Comparison of ENCODE assay signal across 12 cellular contexts in the genomic region with DNA sequence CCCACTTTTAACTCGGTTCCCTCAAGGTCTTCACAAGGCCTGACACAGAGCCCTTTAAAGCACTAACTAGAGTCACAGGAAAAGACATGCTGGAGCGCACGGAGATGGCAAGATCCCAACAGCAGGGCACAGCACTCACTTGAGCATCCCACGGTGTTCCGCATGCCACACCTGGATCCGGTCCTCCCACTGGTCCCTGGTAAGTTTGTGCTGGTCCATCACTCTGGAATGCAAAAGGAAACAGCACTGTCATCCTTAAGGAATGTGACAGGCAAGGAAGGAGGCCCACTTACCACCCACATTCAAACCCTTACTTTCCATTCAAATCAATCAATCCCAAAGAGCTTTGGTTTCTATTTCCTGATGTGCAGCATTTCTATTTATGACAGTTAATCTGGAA. TPM values are rescaled to one million over a fixed set of nuclear protein-coding genes. Genes with fewer than 3 reads are reported as not detected.
DNase-seq lines count a peak whose midpoint lies in the region; ATAC-seq, FAIRE-seq and TF ChIP-seq lines count a peak whose summit lies in the region.
"Had no signal": no experiment of that assay in that cellular context is flagged by ENCODE, and none has a peak within 500 bp of the region (broad histone marks: within the 10 kb centered on the region; RNA-seq: fewer than 3 reads in every experiment).

No MANE protein-coding gene starts in this region.

- H3K4me1 Mint-ChIP-seq in activated CD4-positive, alpha-beta memory T cell treated with anti-CD3 and anti-CD28 coated beads, Interleukin-2, amount 10 ng/mL, durations not matched to agents 7 days and 5 days = peaks cover 34% of the 10 kb centered on the region

- no peak overlapping the region for H3K4me2 ChIP-seq in HepG2 (ENCODE audit: low read depth, low read length)

- no peak for TF ChIP-seq CTCF in HEK293 (tag by site-specific recombination; IDR thresholded peaks at IDR 0.05)
- no peak for TF ChIP-seq CTCF in kidney epithelial cell (IDR thresholded peaks at IDR 0.05; ENCODE audit: insufficient read depth, low read length, poor library complexity, severe bottlenecking)
- no peak for TF ChIP-seq CTCF in HepG2 (CRISPR knock-in tag; IDR thresholded peaks at IDR 0.05)

- no peaks in the 10 kb centered on the region for H3K27me3 Mint-ChIP-seq in activated CD4-positive, alpha-beta memory T cell treated with anti-CD3 and anti-CD28 coated beads, Interleukin-2, amount 10 ng/mL, durations not matched to agents 7 days and 5 days

- FAIRE-seq in HepG2 (lab: Jason Lieb, UNC) = no peak
- FAIRE-seq: GM12878 had no signal

- H3K4me1 ChIP-seq in HEK293 (ENCODE audit: control insufficient read depth, insufficient read depth, low read length) = no peaks in the 10 kb centered on the region
- H3K4me1 ChIP-seq in HepG2 (ENCODE audit: insufficient read depth, low read length) = peaks cover 6% of the 10 kb centered on the region

- POLR2A ChIA-PET in HEK293 (lab: Yijun Ruan, JAX) (interaction anchor here (0.6 to 1.0 kb wide), 2 partner anchors 9 to 77 kb away, joined by 3 to 6 read pairs; no protein-coding TSS in a partner anchor), HepG2 (lab: Yijun Ruan, JAX) (no interaction called here)
- POLR2A ChIA-PET in activated CD4-positive, alpha-beta memory T cell treated with anti-CD3 and anti-CD28 coated beads, Interleukin-2, amount 10 ng/mL, durations not matched to agents 7 days and 5 days (lab: Charles Lee) = no interaction called here

- ATAC-seq in HepG2 = no peak
- ATAC-seq: CD8-positive, alpha-beta T cell; GM12878 had no signal

- H3K36me3 ChIP-seq in HEK293 (ENCODE audit: control insufficient read depth in 2 of 2, insufficient read depth in 1 of 2, low read length in 2 of 2) (peaks cover 44 to 100% of the 10 kb centered on the region in 2 experiments), kidney epithelial cell (ENCODE audit: control insufficient read depth, insufficient read depth, low read length) (peaks cover 4% of the 10 kb centered on the region), HepG2 (replicated peaks in 1 of 2; ENCODE audit: control insufficient read depth in 1 of 2, insufficient read depth in 2 of 2, low read length in 2 of 2) (peaks cover 45 to 80% of the 10 kb centered on the region in 2 experiments)

- H3K27me3 ChIP-seq in kidney epithelial cell (ENCODE audit: control insufficient read depth, insufficient read depth, low read length) = no peaks in the 10 kb centered on the region
- no peaks in the 10 kb centered on the region for H3K27me3 ChIP-seq in HepG2 (ENCODE audit: control insufficient read depth in 1 of 2, insufficient read depth in 2 of 2, low read length in 2 of 2)

- TF ChIP-seq RAD21 in HepG2 (CRISPR knock-in tag; IDR thresholded peaks at IDR 0.05) = no peak

- CTCF ChIA-PET in HEK293 (lab: Yijun Ruan, JAX) (interaction anchor here (0.6 kb wide), 1 partner anchor 617 kb away, joined by 4 read pairs; a partner anchor contains a TSS), HepG2 (lab: Yijun Ruan, JAX; ENCODE audit: low intra/inter-chr PET ratio, low total read pairs) (no interaction called here)
- CTCF ChIA-PET in activated CD4-positive, alpha-beta memory T cell treated with anti-CD3 and anti-CD28 coated beads, Interleukin-2, amount 10 ng/mL, durations not matched to agents 7 days and 5 days (lab: Charles Lee) = no interaction called here

- H4K20me1 ChIP-seq in HepG2 (ENCODE audit: insufficient read depth, low read length) = no peaks in the 10 kb centered on the region

- H3K79me2 ChIP-seq in HepG2 (ENCODE audit: insufficient read depth, low read length) = no peaks in the 10 kb centered on the region

- no peak overlapping the region for H3K4me3 Mint-ChIP-seq in activated CD4-positive, alpha-beta memory T cell treated with anti-CD3 and anti-CD28 coated beads, Interleukin-2, amount 10 ng/mL, durations not matched to agents 7 days and 5 days
- H3K4me3 Mint-ChIP-seq: CD8-positive, alpha-beta T cell had no signal

- no TSS peak for BruUV-seq in HepG2 (replicated peaks; lab: Mats Ljungman, UMichigan)

- in situ Hi-C loops in HepG2 (cut with HindIII; ENCODE audit: extremely low pct_ligation_motif_present, low pct_unique_long_range_greater_than_20kb) = no loop called here

- no peaks in the 10 kb centered on the region for H3K9me3 Mint-ChIP-seq in activated CD4-positive, alpha-beta memory T cell treated with anti-CD3 and anti-CD28 coated beads, Interleukin-2, amount 10 ng/mL, durations not matched to agents 7 days and 5 days
- H3K9me3 Mint-ChIP-seq: CD8-positive, alpha-beta T cell had no signal

- 87% methylated on average over 6 of the region's 6 CpGs for WGBS in HepG2 (ENCODE audit: low lambda C conversion rate)

- TF ChIP-seq EP300 in HepG2 (IDR thresholded peaks at IDR 0.05; ENCODE audit: low read depth in 2 of 2, low read length in 2 of 2) = no peak
- TF ChIP-seq EP300 in HepG2 (CRISPR knock-in tag; IDR thresholded peaks at IDR 0.05; ENCODE audit: borderline replicate concordance) = no peak

- TF ChIP-seq POLR2A in HepG2 (IDR thresholded peaks at IDR 0.05; ENCODE audit: insufficient read depth in 1 of 2, low read depth in 2 of 2, low read length in 2 of 2) = no peak

- DNase-seq in AG08395 (ENCODE audit: low spot score) (peak; percentile 40), kidney epithelial cell (ENCODE audit: low read depth) (peak; percentile 84), cerebellum (ENCODE audit: low spot score) (no peak), C1 segment of cervical spinal cord (lab: John Stamatoyannopoulos, UW) (no peak), HepG2 (ENCODE audit: low spot score) (no peak), HUDEP-2 (lab: John Stamatoyannopoulos, UW; ENCODE audit: unreplicated experiment in 76 of 76) (no peak)
- DNase-seq in activated CD4-positive, alpha-beta memory T cell treated with anti-CD3 and anti-CD28 coated beads, Interleukin-2, amount 10 ng/mL, durations not matched to agents 7 days and 5 days = no peak
- DNase-seq: NCI-H524, substantia nigra had no signal

- H3K27ac Mint-ChIP-seq in activated CD4-positive, alpha-beta memory T cell treated with anti-CD3 and anti-CD28 coated beads, Interleukin-2, amount 10 ng/mL, durations not matched to agents 7 days and 5 days = peak overlapping the region; percentile 47
- H3K27ac Mint-ChIP-seq: CD8-positive, alpha-beta T cell had no signal

- H3K27ac ChIP-seq in HEK293 (ENCODE audit: extremely low read depth, low read depth, low read length) (no peak overlapping the region), HepG2 (ENCODE audit: extremely low read length, insufficient read depth, low read length) (no peak overlapping the region)

- peaks cover 88% of the 10 kb centered on the region for H3K36me3 Mint-ChIP-seq in activated CD4-positive, alpha-beta memory T cell treated with anti-CD3 and anti-CD28 coated beads, Interleukin-2, amount 10 ng/mL, durations not matched to agents 7 days and 5 days (ENCODE audit: low read depth)

- no peak overlapping the region for H3K9ac ChIP-seq in HepG2 (ENCODE audit: insufficient read depth, low read depth, low read length)

- no peak overlapping the region for H2AFZ ChIP-seq in HepG2 (ENCODE audit: low read length)

- no peaks in the 10 kb centered on the region for H3K9me3 ChIP-seq in HEK293 (ENCODE audit: control insufficient read depth, insufficient read depth, low read depth, low read length)
- H3K9me3 ChIP-seq in HepG2 (ENCODE audit: low read length) = no peaks in the 10 kb centered on the region

- intact Hi-C loops in HepG2 (cut with micrococcal nuclease; ENCODE audit: unreplicated experiment) = no loop called here

- no peak overlapping the region for H3K4me3 ChIP-seq in HEK293 (ENCODE audit: low read depth, low read length)
- H3K4me3 ChIP-seq in kidney epithelial cell (ENCODE audit: low read depth, low read length) = no peak overlapping the region
- H3K4me3 ChIP-seq in HepG2 (replicated peaks in 1 of 3; ENCODE audit: insufficient read depth in 1 of 3, low read depth in 2 of 3, low read length in 3 of 3) = no peak overlapping the region
- H3K4me3 ChIP-seq: GM12878 had no signal

TF ChIP-seq in HEK293, 187 proteins besides CTCF, POLR2A, EP300 and RAD21 (continues in another document):
- TF ChIP-seq ZFHX2 (tag by site-specific recombination; conservative IDR thresholded peaks at IDR 0.05) (peak; percentile 21; the same call in 1 of the 2 replicates), ZNF510 (tag by site-specific recombination; IDR thresholded peaks at IDR 0.05; ENCODE audit: insufficient replicate concordance) (no peak), TCF7L2 (IDR thresholded peaks at IDR 0.05; ENCODE audit: borderline replicate concordance, low read depth, low read length) (no peak)

TF ChIP-seq in HepG2, 621 proteins besides CTCF, POLR2A, EP300 and RAD21:
- TF ChIP-seq IRF2 (CRISPR knock-in tag; IDR thresholded peaks at IDR 0.05) (no peak), PCBP2 (optimal IDR thresholded peaks at IDR 0.05; ENCODE audit: low read depth, low read length, poor library complexity, severe bottlenecking) (no peak)

RNA-seq across cellular contexts. Expression of a gene that starts 34.7 kb away (rescaled TPM):
- total RNA-seq in activated CD4-positive, alpha-beta memory T cell treated with anti-CD3 and anti-CD28 coated beads, Interleukin-2, amount 10 ng/mL, durations not matched to agents 7 days and 5 days = 100 to 1,000 TPM; 225 to 228 TPM
- total RNA-seq in kidney epithelial cell (259 and 277 TPM in 2 replicates), cerebellum (47.4 TPM), HepG2 (2016; rRNA removed; fragmentation: Illumina TruSeq; extraction: Trizol) (60.3 and 75.7 TPM in 2 replicates)
- total RNA-seq in HepG2 (2016; cell fraction: cytosol; rRNA removed; fragmentation: Illumina TruSeq; extraction: Trizol; ENCODE audit: low read depth) = 8.6 and 10.8 TPM in 2 replicates
- 63.6 and 68.8 TPM in 2 replicates for total RNA-seq in HepG2 (2016; cell fraction: insoluble cytoplasmic fraction; rRNA removed; fragmentation: Illumina TruSeq; extraction: Trizol)
- total RNA-seq in HepG2 (2016; cell fraction: membrane; rRNA removed; fragmentation: Illumina TruSeq; extraction: Trizol) = 21.2 and 23.3 TPM in 2 replicates
- total RNA-seq in HepG2 (2016; cell fraction: nucleus; rRNA removed; fragmentation: Illumina TruSeq; extraction: Trizol) = 35.3 and 38.9 TPM in 2 replicates
- 34.7 and 36.8 TPM in 2 replicates for polyA plus RNA-seq in HepG2 (2011; rRNA removed)
- polyA plus RNA-seq in HepG2 (2011; cell fraction: cytosol; rRNA removed) = 34.1 and 34.2 TPM in 2 replicates
- polyA plus RNA-seq in HepG2 (2011; cell fraction: nucleus; rRNA removed) = 25.0 and 25.8 TPM in 2 replicates
- 18.5 and 28.6 TPM in 2 replicates for polyA plus RNA-seq in HepG2 (2012)
- polyA plus RNA-seq in HepG2 (2016; cell fraction: cytosol; fragmentation: Illumina TruSeq; extraction: Trizol; ENCODE audit: low read depth) = 5.0 and 5.1 TPM in 2 replicates
- polyA plus RNA-seq in HepG2 (2016; cell fraction: insoluble cytoplasmic fraction; fragmentation: Illumina TruSeq; extraction: Trizol; ENCODE audit: low read depth) = 79.1 and 90.3 TPM in 2 replicates
- 12.2 TPM in 2 replicates for polyA plus RNA-seq in HepG2 (2016; cell fraction: membrane; fragmentation: Illumina TruSeq; extraction: Trizol; ENCODE audit: low read depth)
- 60.9 and 63.5 TPM in 2 replicates for polyA plus RNA-seq in HepG2 (2016; cell fraction: nucleus; fragmentation: Illumina TruSeq; extraction: Trizol; ENCODE audit: insufficient read depth, low read depth)
- 45.1 and 93.9 TPM in 2 replicates for polyA minus RNA-seq in HepG2 (2011; rRNA and poly(A)+ RNA removed; ENCODE audit: low replicate concordance)
- 28.8 and 29.4 TPM in 2 replicates for polyA minus RNA-seq in HepG2 (2011; cell fraction: cytosol; rRNA and poly(A)+ RNA removed)
- polyA minus RNA-seq in HepG2 (2011; cell fraction: nucleus; rRNA and poly(A)+ RNA removed) = 17.6 and 19.8 TPM in 2 replicates

Comparison
In these comparisons a context has a peak if more than half of its experiments do, and no peak if none do; other contexts are left out.
1. DNase-seq: peak in AG08395 (single experiment) and kidney epithelial cell (single experiment); none in activated CD4-positive, alpha-beta memory T cell treated with anti-CD3 and anti-CD28 coated beads, Interleukin-2, amount 10 ng/mL, durations not matched to agents 7 days and 5 days (single experiment), cerebellum (single experiment), C1 segment of cervical spinal cord (0 of 14), HepG2 (single experiment) and HUDEP-2 (0 of 76).